In genomic region chr19:9140159-9140874, GRCh38 we compare ENCODE assay signal across 1 cellular context.
A peak's percentile ranks its signal among the peaks of the same experiment; 100 is the strongest.
TF ChIP-seq lines count a peak whose summit lies in the region.

TSS of gene ZNF317 (plus strand) at chr19:9140397. CDS start at chr19:9156017, 15,620 bp downstream.

TF ChIP-seq in K562, 482 proteins besides CTCF, POLR2A, EP300 and RAD21 (continued from another document):
- TF ChIP-seq RERE (CRISPR knock-in tag; IDR thresholded peaks at IDR 0.05; ENCODE audit: borderline replicate concordance) (no peak), EGR1 (conservative IDR thresholded peaks at IDR 0.05) (peak; percentile 46), PHF8 (IDR thresholded peaks at IDR 0.05; ENCODE audit: borderline replicate concordance, low read length) (peak; percentile 100), HINFP (tag; conservative IDR thresholded peaks at IDR 0.05; ENCODE audit: low read depth) (no peak)
